Comparison of ENCODE assay signal across 8 cellular contexts in the genomic region with DNA sequence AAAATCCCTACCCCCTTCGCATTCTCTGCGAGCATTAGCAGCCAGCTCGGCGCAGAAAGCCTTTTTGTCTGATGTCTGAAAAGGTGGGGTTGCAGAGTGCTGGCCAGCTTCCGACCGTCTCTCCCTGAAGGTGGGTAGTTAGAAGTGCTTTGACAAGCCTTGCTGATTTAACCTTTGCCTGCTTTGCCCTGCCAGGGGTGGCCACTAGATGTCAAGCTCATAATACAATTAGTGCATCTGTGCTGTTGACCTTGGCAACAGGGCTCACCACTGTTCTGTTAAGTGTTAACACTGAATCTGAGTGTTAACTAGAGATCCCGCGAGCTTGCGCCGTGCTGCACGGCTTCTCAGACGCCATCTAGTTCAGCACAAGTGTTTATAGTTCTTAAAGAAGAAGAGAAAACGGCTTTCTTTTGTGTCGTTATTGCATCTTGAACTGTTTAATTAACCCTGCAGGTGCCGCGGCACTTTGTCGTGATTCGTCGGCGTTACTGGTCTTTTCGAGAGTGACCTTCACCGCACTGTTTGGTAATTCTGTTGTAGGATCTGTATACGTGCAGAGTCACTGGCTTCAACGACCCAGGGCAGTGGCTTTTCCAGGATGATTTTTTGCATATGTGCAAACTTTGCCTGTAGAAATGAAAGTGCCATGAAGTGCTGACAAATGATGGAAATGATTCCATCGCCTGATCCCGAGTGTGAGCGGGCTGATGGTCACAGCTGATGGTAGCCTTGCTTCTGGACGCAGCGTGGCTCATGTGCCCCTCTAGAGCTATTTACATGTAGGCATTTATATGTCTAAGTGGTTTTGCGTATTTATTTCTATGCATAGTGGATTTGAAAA. TPM values are rescaled to one million over a fixed set of nuclear protein-coding genes. Genes with fewer than 3 reads are reported as not detected.
DNase-seq lines count a peak whose midpoint lies in the region; ATAC-seq and TF ChIP-seq lines count a peak whose summit lies in the region.

No MANE protein-coding gene starts in this region.

- no peak for TF ChIP-seq EP300 in esophagus muscularis mucosa (IDR thresholded peaks at IDR 0.05)

- TF ChIP-seq POLR2A in body of pancreas (IDR thresholded peaks at IDR 0.05) (no peak), esophagus muscularis mucosa (IDR thresholded peaks at IDR 0.05; ENCODE audit: low read depth) (no peak)

- H3K4me1 ChIP-seq in body of pancreas, result peaks cover 11% of the 10 kb centered on the region
- peaks cover 7 to 26% (median 18%) of the 10 kb centered on the region in 4 donors for H3K4me1 ChIP-seq in esophagus muscularis mucosa

- H3K27me3 ChIP-seq in body of pancreas, result peaks cover 0 to 20% of the 10 kb centered on the region in 2 donors
- peaks cover 65% of the 10 kb centered on the region for H3K27me3 ChIP-seq in MG63
- H3K27me3 ChIP-seq in esophagus muscularis mucosa, result peaks cover 0 to 87% (median 55%) of the 10 kb centered on the region in 4 donors

- H3K27ac ChIP-seq in body of pancreas (no peak overlapping the region), esophagus muscularis mucosa (replicated peaks in 1 of 4) (no peak overlapping the region)

- 19 to 28% methylated on average over 24 to 30 of the region's 30 CpGs for WGBS in body of pancreas, 2 donors
- WGBS in esophagus muscularis mucosa, result 27% methylated on average over 30 of the region's 30 CpGs

- intact Hi-C loops in body of pancreas (cut with DNase I) (no loop called here), esophagus muscularis mucosa (cut with DNase I) (loop anchor here (10.0 kb wide), 1 partner anchor 1080 kb away; no protein-coding TSS in a partner anchor)

- DNase-seq in DMS53 (lab: John Stamatoyannopoulos, UW) (peak; percentile 92), GM20000 (ENCODE audit: low spot score) (peak; percentile 77), NCI-H1105 treated with DMSO at 0.1 percent for 48 hours (lab: John Stamatoyannopoulos, UW) (peak; percentile 79), body of pancreas (peak in 2 of 4 donors; percentile 24 to 36), lung microvascular endothelial cell (ENCODE audit: low read depth in 2 of 2) (peak; percentile 13 to 32), superior temporal gyrus (ENCODE audit: extremely low spot score) (no peak), MG63 (no peak), esophagus muscularis mucosa (ENCODE audit: extremely low spot score) (no peak)

- H3K36me3 ChIP-seq in body of pancreas (replicated peaks in 1 of 2; ENCODE audit: insufficient read depth in 1 of 2, low read depth in 2 of 2) (no peaks in the 10 kb centered on the region), MG63 (no peaks in the 10 kb centered on the region), esophagus muscularis mucosa (no peaks in the 10 kb centered on the region)

- H3K9me3 ChIP-seq in body of pancreas (no peaks in the 10 kb centered on the region), MG63 (no peaks in the 10 kb centered on the region), esophagus muscularis mucosa (peaks cover 0 to 5% (median 0%) of the 10 kb centered on the region in 4 donors)

- H3K4me3 ChIP-seq in body of pancreas, result no peak overlapping the region
- no peak overlapping the region for H3K4me3 ChIP-seq in MG63
- no peak overlapping the region for H3K4me3 ChIP-seq in esophagus muscularis mucosa

- TF ChIP-seq CTCF in GM20000 (IDR thresholded peaks at IDR 0.05; ENCODE audit: extremely low read depth, missing control alignments), result peak; percentile 59
- peak in 4 of 7 experiments; percentile 11 to 27 (median 22) for TF ChIP-seq CTCF in body of pancreas (IDR thresholded peaks at IDR 0.05)
- no peak for TF ChIP-seq CTCF in esophagus muscularis mucosa (IDR thresholded peaks at IDR 0.05)

- ATAC-seq in body of pancreas, result no peak

RNA-seq across cellular contexts. Expression of a gene that starts 5.5 kb away (rescaled TPM):
- total RNA-seq in body of pancreas (not detected), lung microvascular endothelial cell (not detected in 2 replicates), esophagus muscularis mucosa (not detected)
- total RNA-seq in MG63 (2014; rRNA removed; shearing (Covaris generic); ENCODE audit: low replicate concordance), result not detected in 2 replicates

Comparison
In these comparisons a context has a peak if more than half of its experiments do, and no peak if none do; other contexts are left out.
1. DNase-seq: peak in DMS53 (single experiment), GM20000 (single experiment), NCI-H1105 treated with DMSO at 0.1 percent for 48 hours (single experiment) and lung microvascular endothelial cell (2 of 2); none in superior temporal gyrus (single experiment), MG63 (single experiment) and esophagus muscularis mucosa (single experiment).
2. CTCF ChIP-seq: peak in GM20000 (single experiment) and body of pancreas (4 of 7); none in esophagus muscularis mucosa (0 of 3).